In genomic region chr1:201890806-201891450, GRCh38 we compare ENCODE assay signal across 22 cellular contexts. TPM values are rescaled to one million over a fixed set of nuclear protein-coding genes. Genes with fewer than 3 reads are reported as not detected.
DNase-seq lines count a peak whose midpoint lies in the region; ATAC-seq and TF ChIP-seq lines count a peak whose summit lies in the region.
"Had no signal": no experiment of that assay in that cellular context is flagged by ENCODE, and none has a peak within 500 bp of the region (broad histone marks: within the 10 kb centered on the region; RNA-seq: fewer than 3 reads in every experiment).

No MANE protein-coding gene starts in this region.

- no peaks in the 10 kb centered on the region for H3K36me3 Mint-ChIP-seq in natural killer cell treated with Interleukin-12 subunit alpha and Interleukin-12 subunit beta and Interleukin-15 and Interleukin-18, amount 100 ng/mL, for 72 hours
- no peaks in the 10 kb centered on the region for H3K36me3 Mint-ChIP-seq in activated CD4-positive, alpha-beta T cell treated with anti-CD3 and anti-CD28 coated beads, Interleukin-2, amount 10 ng/mL, durations not matched to agents 7 days and 5 days (ENCODE audit: low read depth)
- no peaks in the 10 kb centered on the region for H3K36me3 Mint-ChIP-seq in activated CD4-positive, alpha-beta T cell treated with anti-CD3 and anti-CD28 coated beads for 36 hours (ENCODE audit: low read depth)
- H3K36me3 Mint-ChIP-seq: CD4-positive, alpha-beta memory T cell had no signal

- no peak overlapping the region for H3K27ac Mint-ChIP-seq in natural killer cell treated with Interleukin-12 subunit alpha and Interleukin-12 subunit beta and Interleukin-15 and Interleukin-18, amount 100 ng/mL, for 72 hours
- no peak overlapping the region for H3K27ac Mint-ChIP-seq in activated CD4-positive, alpha-beta T cell treated with anti-CD3 and anti-CD28 coated beads, Interleukin-2, amount 10 ng/mL, durations not matched to agents 7 days and 5 days
- no peak overlapping the region for H3K27ac Mint-ChIP-seq in activated CD4-positive, alpha-beta T cell treated with anti-CD3 and anti-CD28 coated beads for 36 hours
- H3K27ac Mint-ChIP-seq: GM23338 had no signal

- TF ChIP-seq CTCF in ascending aorta (IDR thresholded peaks at IDR 0.05), result no peak
- TF ChIP-seq CTCF in spleen (IDR thresholded peaks at IDR 0.05 in 8 of 11, conservative IDR thresholded peaks at IDR 0.05 in 3 of 11), result no peak

- TF ChIP-seq POLR2A in spleen (IDR thresholded peaks at IDR 0.05), result no peak

- H3K4me1 Mint-ChIP-seq in natural killer cell treated with Interleukin-12 subunit alpha and Interleukin-12 subunit beta and Interleukin-15 and Interleukin-18, amount 100 ng/mL, for 72 hours (ENCODE audit: low read depth in 2 of 2), result peaks cover under 1 to 5% of the 10 kb centered on the region in 2 donors
- H3K4me1 Mint-ChIP-seq in activated CD4-positive, alpha-beta T cell treated with anti-CD3 and anti-CD28 coated beads, Interleukin-2, amount 10 ng/mL, durations not matched to agents 7 days and 5 days, result peaks cover 11% of the 10 kb centered on the region
- peaks cover 4% of the 10 kb centered on the region for H3K4me1 Mint-ChIP-seq in activated CD4-positive, alpha-beta T cell treated with anti-CD3 and anti-CD28 coated beads for 36 hours

- no peak overlapping the region for H3K4me3 Mint-ChIP-seq in natural killer cell treated with Interleukin-12 subunit alpha and Interleukin-12 subunit beta and Interleukin-15 and Interleukin-18, amount 100 ng/mL, for 72 hours
- no peak overlapping the region for H3K4me3 Mint-ChIP-seq in activated CD4-positive, alpha-beta T cell treated with anti-CD3 and anti-CD28 coated beads, Interleukin-2, amount 10 ng/mL, durations not matched to agents 7 days and 5 days
- no peak overlapping the region for H3K4me3 Mint-ChIP-seq in activated CD4-positive, alpha-beta T cell treated with anti-CD3 and anti-CD28 coated beads for 36 hours
- H3K4me3 Mint-ChIP-seq: GM23338 had no signal

- H3K9me3 ChIP-seq in ascending aorta (no peaks in the 10 kb centered on the region), spleen (no peaks in the 10 kb centered on the region)
- H3K9me3 ChIP-seq: BE2C had no signal

- POLR2A ChIA-PET in activated CD4-positive, alpha-beta T cell treated with anti-CD3 and anti-CD28 coated beads, Interleukin-2, amount 10 ng/mL, durations not matched to agents 7 days and 5 days (lab: Charles Lee), result no interaction called here
- POLR2A ChIA-PET in activated CD4-positive, alpha-beta T cell treated with anti-CD3 and anti-CD28 coated beads for 36 hours (lab: Charles Lee), result no interaction called here

- 76 to 88% (median 80%) methylated on average over 2 to 3 of the region's 3 CpGs for WGBS in spleen, 5 donors

- H3K36me3 ChIP-seq in ascending aorta (no peaks in the 10 kb centered on the region), spleen (no peaks in the 10 kb centered on the region)
- H3K36me3 ChIP-seq: BE2C had no signal

- CTCF ChIA-PET in activated CD4-positive, alpha-beta T cell treated with anti-CD3 and anti-CD28 coated beads, Interleukin-2, amount 10 ng/mL, durations not matched to agents 7 days and 5 days (lab: Charles Lee), result interaction anchor here (2.4 kb wide), 1 partner anchor 13 kb away, joined by 6 read pairs; no protein-coding TSS in a partner anchor
- CTCF ChIA-PET in activated CD4-positive, alpha-beta T cell treated with anti-CD3 and anti-CD28 coated beads for 36 hours (lab: Charles Lee), result interaction anchor here (0.7 kb wide), 1 partner anchor 142 kb away, joined by 4 read pairs; no protein-coding TSS in a partner anchor

- ATAC-seq in natural killer cell treated with Interleukin-12 subunit alpha and Interleukin-12 subunit beta and Interleukin-15 and Interleukin-18, amount 100 ng/mL, for 72 hours, result no peak
- no peak for ATAC-seq in activated CD4-positive, alpha-beta T cell treated with anti-CD3 and anti-CD28 coated beads for 36 hours
- ATAC-seq: GM23338 had no signal

- H3K4me3 ChIP-seq in ascending aorta (peak overlapping the region in 1 of 2 donors; percentile 81), spleen (no peak overlapping the region)
- H3K4me3 ChIP-seq: GM23338 had no signal

- H3K27me3 ChIP-seq in ascending aorta (no peaks in the 10 kb centered on the region), spleen (replicated peaks in 1 of 7) (peaks cover 0 to 57% (median 18%) of the 10 kb centered on the region in 7 donors)
- H3K27me3 ChIP-seq: BE2C had no signal

- H3K4me1 ChIP-seq in ascending aorta, result peaks cover 14 to 39% of the 10 kb centered on the region in 2 donors
- peaks cover 5 to 31% (median 19%) of the 10 kb centered on the region in 6 donors for H3K4me1 ChIP-seq in spleen
- H3K4me1 ChIP-seq: BE2C had no signal

- DNase-seq in EH (ENCODE audit: low read depth) (peak; percentile 27), ascending aorta (ENCODE audit: low spot score in 2 of 2) (no peak), spleen (peak; percentile 33), middle frontal gyrus (ENCODE audit: extremely low spot score, low spot score) (no peak), T-helper 2 cell (no peak)
- peak; percentile 58 for DNase-seq in natural killer cell treated with Interleukin-12 subunit alpha and Interleukin-12 subunit beta and Interleukin-15 and Interleukin-18, amount 100 ng/mL, for 72 hours (ENCODE audit: low spot score)
- DNase-seq in activated CD4-positive, alpha-beta T cell treated with anti-CD3 and anti-CD28 coated beads, Interleukin-2, amount 10 ng/mL, durations not matched to agents 7 days and 5 days, result no peak
- no peak for DNase-seq in activated CD4-positive, alpha-beta T cell treated with anti-CD3 and anti-CD28 coated beads for 36 hours
- DNase-seq: 8988T; BE2C; CD4-positive, alpha-beta memory T cell; IMR-90; Kasumi-1; MM.1S; NCI-H1105; NCI-H1694; NCI-H2227 treated with DMSO at 0.1 percent for 48 hours; NCI-H524 treated with DMSO at 0.1 percent for 48 hours; NK-92 treated with Interleukin-12 subunit alpha and Interleukin-12 subunit beta, amount 100 ng/mL, for 24 hours; OCI-M1 had no signal

- intact Hi-C loops in ascending aorta (cut with DNase I), result no loop called here
- intact Hi-C loops in spleen (cut with DNase I; ENCODE audit: low total_unique reads), result no loop called here
- intact Hi-C loops in activated CD4-positive, alpha-beta T cell treated with anti-CD3 and anti-CD28 coated beads for 36 hours (cut with DNase I, micrococcal nuclease), result no loop called here

- H3K9me3 Mint-ChIP-seq in natural killer cell treated with Interleukin-12 subunit alpha and Interleukin-12 subunit beta and Interleukin-15 and Interleukin-18, amount 100 ng/mL, for 72 hours, result no peaks in the 10 kb centered on the region
- H3K9me3 Mint-ChIP-seq in activated CD4-positive, alpha-beta T cell treated with anti-CD3 and anti-CD28 coated beads, Interleukin-2, amount 10 ng/mL, durations not matched to agents 7 days and 5 days, result no peaks in the 10 kb centered on the region
- H3K9me3 Mint-ChIP-seq in activated CD4-positive, alpha-beta T cell treated with anti-CD3 and anti-CD28 coated beads for 36 hours (ENCODE audit: low read depth), result no peaks in the 10 kb centered on the region
- H3K9me3 Mint-ChIP-seq: GM23338 had no signal

- peaks cover 20 to 23% of the 10 kb centered on the region in 2 donors for H3K27me3 Mint-ChIP-seq in natural killer cell treated with Interleukin-12 subunit alpha and Interleukin-12 subunit beta and Interleukin-15 and Interleukin-18, amount 100 ng/mL, for 72 hours
- peaks cover 44% of the 10 kb centered on the region for H3K27me3 Mint-ChIP-seq in activated CD4-positive, alpha-beta T cell treated with anti-CD3 and anti-CD28 coated beads, Interleukin-2, amount 10 ng/mL, durations not matched to agents 7 days and 5 days
- peaks cover 36% of the 10 kb centered on the region for H3K27me3 Mint-ChIP-seq in activated CD4-positive, alpha-beta T cell treated with anti-CD3 and anti-CD28 coated beads for 36 hours

- peak overlapping the region; percentile 87 to 94 for H3K27ac ChIP-seq in ascending aorta
- H3K27ac ChIP-seq in spleen, result no peak overlapping the region

RNA-seq across cellular contexts. Expression of gene SHISA4, which starts 2.2 kb away (rescaled TPM):
- 62.5 TPM for total RNA-seq in ascending aorta
- total RNA-seq in natural killer cell treated with Interleukin-12 subunit alpha and Interleukin-12 subunit beta and Interleukin-15 and Interleukin-18, amount 100 ng/mL, for 72 hours, result 1 to 10 TPM; 2.5 TPM
- total RNA-seq in spleen, result 10 to 100 TPM in 1 of 7 donors, 1 to 10 TPM in 6; 4.8 to 13.3 (median 8.0) TPM
- 1 to 10 TPM; 3.2 to 4.3 (median 3.9) TPM for polyA plus RNA-seq in spleen
- total RNA-seq in activated CD4-positive, alpha-beta T cell treated with anti-CD3 and anti-CD28 coated beads, Interleukin-2, amount 10 ng/mL, durations not matched to agents 7 days and 5 days, result under 1 TPM; 0.57 to 0.83 TPM
- total RNA-seq in activated CD4-positive, alpha-beta T cell treated with anti-CD3 and anti-CD28 coated beads for 36 hours, result under 1 TPM; 0.14 to 0.26 TPM

RNA-seq across cellular contexts. Expression of gene LMOD1, which starts 55.4 kb away (rescaled TPM):
- total RNA-seq in ascending aorta (316 TPM), spleen (10 to 100 TPM; 10.2 to 21.0 (median 12.5) TPM)
- not detected for total RNA-seq in natural killer cell treated with Interleukin-12 subunit alpha and Interleukin-12 subunit beta and Interleukin-15 and Interleukin-18, amount 100 ng/mL, for 72 hours
- polyA plus RNA-seq in spleen, result 10 to 100 TPM in 1 of 3 donors, 1 to 10 TPM in 2; 4.2 to 11.5 (median 7.6) TPM
- total RNA-seq in activated CD4-positive, alpha-beta T cell treated with anti-CD3 and anti-CD28 coated beads, Interleukin-2, amount 10 ng/mL, durations not matched to agents 7 days and 5 days, result not detected
- not detected for total RNA-seq in activated CD4-positive, alpha-beta T cell treated with anti-CD3 and anti-CD28 coated beads for 36 hours
- total RNA-seq: CD4-positive, alpha-beta memory T cell; HT-29 had no signal
- polyA plus RNA-seq: CD4-positive, alpha-beta memory T cell had no signal

Comparison
In these comparisons a context has a peak if more than half of its experiments do, and no peak if none do; other contexts are left out.
1. DNase-seq: peak in EH (single experiment), natural killer cell treated with Interleukin-12 subunit alpha and Interleukin-12 subunit beta and Interleukin-15 and Interleukin-18, amount 100 ng/mL, for 72 hours (single experiment) and spleen (single experiment); none in ascending aorta (0 of 2), middle frontal gyrus (single experiment), T-helper 2 cell (0 of 5), activated CD4-positive, alpha-beta T cell treated with anti-CD3 and anti-CD28 coated beads, Interleukin-2, amount 10 ng/mL, durations not matched to agents 7 days and 5 days (single experiment) and activated CD4-positive, alpha-beta T cell treated with anti-CD3 and anti-CD28 coated beads for 36 hours (single experiment).
2. H3K27ac ChIP-seq: peak in ascending aorta (2 of 2); none in spleen (0 of 8).
3. RNA of gene LMOD1, which starts 55.4 kb away (total RNA-seq): 316 TPM in ascending aorta (single experiment); 10.2 to 21.0 TPM in spleen, not detected in activated CD4-positive, alpha-beta T cell treated with anti-CD3 and anti-CD28 coated beads, Interleukin-2, amount 10 ng/mL, durations not matched to agents 7 days and 5 days, not detected in natural killer cell treated with Interleukin-12 subunit alpha and Interleukin-12 subunit beta and Interleukin-15 and Interleukin-18, amount 100 ng/mL, for 72 hours and not detected in activated CD4-positive, alpha-beta T cell treated with anti-CD3 and anti-CD28 coated beads for 36 hours; every median in the first group is over 10 times any median in the second.